ENCODE assay signal across 27 cellular contexts in the genomic region with DNA sequence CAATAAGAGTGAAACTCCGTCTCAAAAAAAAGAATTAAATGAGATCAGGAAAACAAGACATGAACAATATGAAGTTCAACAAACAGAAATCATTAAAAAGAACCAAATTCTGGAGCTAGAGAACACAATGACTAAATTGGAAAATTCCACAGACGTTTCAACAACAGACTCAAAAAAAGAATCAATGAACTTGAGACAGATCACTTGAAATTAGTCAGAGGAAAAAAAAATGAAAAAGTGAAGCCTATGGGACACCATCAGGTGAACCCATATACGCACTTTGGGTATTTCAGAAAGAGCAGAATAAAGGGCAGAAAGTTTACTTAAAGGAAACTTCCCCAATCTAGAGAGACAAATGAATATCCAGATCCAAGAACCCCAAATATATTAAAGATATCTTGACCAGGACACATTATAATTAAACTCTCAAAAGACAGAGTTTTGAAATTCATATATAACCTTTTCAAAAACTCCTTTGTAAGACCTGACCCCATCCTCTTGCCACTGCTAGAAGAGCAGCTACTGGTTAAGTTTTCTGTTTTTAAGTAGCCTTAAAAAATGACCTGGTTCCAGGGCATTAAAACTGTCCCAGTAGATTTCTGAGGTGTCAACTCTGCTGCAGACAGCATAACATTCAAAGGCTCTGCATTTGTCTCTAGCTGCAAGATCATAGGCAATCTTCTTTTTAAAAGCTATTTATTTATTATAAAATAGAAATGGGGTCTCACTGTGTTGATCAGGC. TPM values are rescaled to one million over a fixed set of nuclear protein-coding genes. Genes with fewer than 3 reads are reported as not detected.
A peak's percentile ranks its signal among the peaks of the same experiment; 100 is the strongest.
DNase-seq lines count a peak whose midpoint lies in the region; ATAC-seq, FAIRE-seq and TF ChIP-seq lines count a peak whose summit lies in the region.
"Had no signal": no experiment of that assay in that cellular context is flagged by ENCODE, and none has a peak within 500 bp of the region (broad histone marks: within the 10 kb centered on the region; RNA-seq: fewer than 3 reads in every experiment).

No MANE protein-coding gene starts in this region.

- H3K56ac ChIP-seq in H1 (replicated peaks; ENCODE audit: insufficient read length, low read depth, low read length), result no peak overlapping the region

- no peak overlapping the region for H2AK5ac ChIP-seq in H1 (ENCODE audit: low read depth, low read length)

- no peak for FAIRE-seq in H1 (lab: Jason Lieb, UNC)
- FAIRE-seq: A204.1, islet of Langerhans had no signal

- H4K5ac ChIP-seq in H1 (ENCODE audit: insufficient read length, low read depth, low read length), result no peak overlapping the region

- POLR2A ChIA-PET in activated CD4-positive, alpha-beta T cell treated with anti-CD3 and anti-CD28 coated beads for 36 hours (lab: Charles Lee), result interaction anchor here (0.7 to 2.5 kb wide), 2 partner anchors 10 to 679 kb away, joined by 3 to 13 read pairs; no protein-coding TSS in a partner anchor
- POLR2A ChIA-PET in A673 (lab: Charles Lee; ENCODE audit: low non-redundant PET), result no interaction called here
- POLR2A ChIA-PET in PC-9 (lab: Charles Lee; ENCODE audit: unreplicated experiment), result no interaction called here
- POLR2A ChIA-PET in H1 (lab: Charles Lee; ENCODE audit: partially characterized antibody), result interaction anchor here (0.5 to 51.1 kb wide), 10 partner anchors 4 to 708 kb away, joined by 3 to 1766 read pairs (median 4); partner anchors contain the start of genes MATR3 and PAIP2

- H4K8ac ChIP-seq in H1 (ENCODE audit: extremely low read depth, insufficient read depth, low read length), result no peak overlapping the region

- H4K20me1 ChIP-seq in PC-9 (ENCODE audit: insufficient read depth) (peaks cover 41% of the 10 kb centered on the region), H1 (replicated peaks in 1 of 2; ENCODE audit: control insufficient read depth in 1 of 2, insufficient read depth in 2 of 2, low read length in 2 of 2) (peaks cover 8 to 14% of the 10 kb centered on the region in 2 experiments)

- H3K27me3 ChIP-seq in A673 (replicated peaks; ENCODE audit: insufficient read depth, low read depth, low read length, poor library complexity) (no peaks in the 10 kb centered on the region), PC-9 (ENCODE audit: insufficient read depth, low read depth) (no peaks in the 10 kb centered on the region), H1 (replicated peaks in 1 of 4; ENCODE audit: control insufficient read depth in 3 of 4, extremely low read depth in 1 of 4, insufficient read depth in 3 of 4, low read length in 3 of 4) (no peaks in the 10 kb centered on the region)
- H3K27me3 ChIP-seq: brain microvascular endothelial cell, left lung, stomach, thyroid gland had no signal

- 86% methylated on average over 3 of the region's 3 CpGs; no CpG with 5 or more reads in 1 of the 2 experiments for WGBS in H1 (ENCODE audit: extremely low coverage in 1 of 2, insufficient coverage in 1 of 2, insufficient read length in 1 of 2, insufficient replicate concordance in 2 of 2, low coverage in 1 of 2, low lambda C conversion rate in 2 of 2, missing lambda C conversion rate in 1 of 2), 2 experiments

- ATAC-seq in activated CD4-positive, alpha-beta T cell treated with anti-CD3 and anti-CD28 coated beads for 36 hours, result no peak
- ATAC-seq: left lung, psoas muscle, SK-N-SH treated with all-trans-retinoic acid at 6 μM for 48 hours had no signal

- no peak overlapping the region for H3K4me3 Mint-ChIP-seq in activated CD4-positive, alpha-beta T cell treated with anti-CD3 and anti-CD28 coated beads for 36 hours
- H3K4me3 Mint-ChIP-seq: activated CD4-positive, alpha-beta T cell treated with anti-CD3 and anti-CD28 coated beads, Interleukin-2, amount 10 ng/mL, durations not matched to agents 24 days and 14 days; CD4-positive, alpha-beta memory T cell; naive B cell had no signal

- intact Hi-C loops in activated CD4-positive, alpha-beta T cell treated with anti-CD3 and anti-CD28 coated beads for 36 hours (cut with DNase I, micrococcal nuclease), result no loop called here
- intact Hi-C loops in A673 (cut with micrococcal nuclease; ENCODE audit: unreplicated experiment), result no loop called here
- intact Hi-C loops in PC-9 (cut with micrococcal nuclease; ENCODE audit: unreplicated experiment), result no loop called here

- TF ChIP-seq POLR2A in H1 (IDR thresholded peaks at IDR 0.05; ENCODE audit: control extremely low read depth in 1 of 2, low read depth in 2 of 2, low read length in 2 of 2), result peak in 1 of 2 experiments; percentile 70; a peak in 2 of 3 replicates

- H3K4me2 ChIP-seq in PC-9 (no peak overlapping the region), H1 (ENCODE audit: insufficient read depth in 1 of 2, low read depth in 2 of 2, low read length in 2 of 2) (no peak overlapping the region)

- H3K27ac Mint-ChIP-seq in activated CD4-positive, alpha-beta T cell treated with anti-CD3 and anti-CD28 coated beads for 36 hours, result peak overlapping the region; percentile 5
- H3K27ac Mint-ChIP-seq: activated CD4-positive, alpha-beta T cell treated with anti-CD3 and anti-CD28 coated beads, Interleukin-2, amount 10 ng/mL, durations not matched to agents 24 days and 14 days had no signal

- H3K9ac ChIP-seq in H1 (replicated peaks in 1 of 4; ENCODE audit: extremely low read depth in 1 of 4, low read depth in 3 of 4, low read length in 3 of 4), result no peak overlapping the region

- H3K23me2 ChIP-seq in H1 (ENCODE audit: low read depth, low read length), result no peaks in the 10 kb centered on the region

- TF ChIP-seq RAD21 in H1 (IDR thresholded peaks at IDR 0.05 in 1 of 2, conservative IDR thresholded peaks at IDR 0.05 in 1 of 2; ENCODE audit: low read depth in 2 of 2, low read length in 2 of 2), result no peak

- no peak for TF ChIP-seq EP300 in H1 (IDR thresholded peaks at IDR 0.05; ENCODE audit: borderline replicate concordance in 1 of 2, low read depth in 2 of 2, low read length in 2 of 2)

- no peaks in the 10 kb centered on the region for H3K9me2 ChIP-seq in PC-9 (ENCODE audit: insufficient read depth)

- H3K36me3 ChIP-seq in A673 (ENCODE audit: insufficient read depth, low read length, poor library complexity, severe bottlenecking) (peaks cover 60% of the 10 kb centered on the region), PC-9 (ENCODE audit: low read depth) (peaks cover 48% of the 10 kb centered on the region), H1 (ENCODE audit: control insufficient read depth in 2 of 4, insufficient read depth in 4 of 4, low read length in 3 of 4) (peaks cover 22 to 51% (median 41%) of the 10 kb centered on the region in 4 experiments)

- H3K4ac ChIP-seq in H1 (replicated peaks; ENCODE audit: insufficient read length, low read depth, low read length), result no peak overlapping the region

- H3K27me3 Mint-ChIP-seq in activated CD4-positive, alpha-beta T cell treated with anti-CD3 and anti-CD28 coated beads for 36 hours, result no peaks in the 10 kb centered on the region
- H3K27me3 Mint-ChIP-seq: activated CD4-positive, alpha-beta T cell treated with anti-CD3 and anti-CD28 coated beads, Interleukin-2, amount 10 ng/mL, durations not matched to agents 24 days and 14 days; CD4-positive, alpha-beta memory T cell; naive B cell had no signal

- peaks cover 82% of the 10 kb centered on the region for H3F3A ChIP-seq in PC-9 (ENCODE audit: insufficient read depth, low read depth)

- H3K4me3 ChIP-seq in A673 (ENCODE audit: low read depth, low read length, poor library complexity, severe bottlenecking) (no peak overlapping the region), PC-9 (no peak overlapping the region), H1 (ENCODE audit: extremely low read depth in 1 of 4, insufficient read depth in 2 of 4, low read depth in 3 of 4, low read length in 4 of 4) (no peak overlapping the region)
- H3K4me3 ChIP-seq: left lung, psoas muscle, stomach, thyroid gland had no signal

- BruUV-seq in A673 (replicated peaks; lab: Mats Ljungman, UMichigan), result no TSS peak
- BruUV-seq in PC-9 (replicated peaks; lab: Mats Ljungman, UMichigan), result no TSS peak

- H3K79me1 ChIP-seq in H1 (ENCODE audit: low read depth, low read length), result no peaks in the 10 kb centered on the region; the same call in 1 of the 2 replicates

- no peak overlapping the region for H3K14ac ChIP-seq in H1 (ENCODE audit: insufficient read length)

- no peaks in the 10 kb centered on the region for H3K9me3 ChIP-seq in A673 (ENCODE audit: low read depth, low read length, poor library complexity, severe bottlenecking)
- H3K9me3 ChIP-seq in PC-9 (ENCODE audit: insufficient read depth, low read depth), result no peaks in the 10 kb centered on the region
- H3K9me3 ChIP-seq in H1 (ENCODE audit: insufficient read depth in 2 of 2, low read depth in 1 of 2, low read length in 1 of 2), result no peaks in the 10 kb centered on the region
- H3K9me3 ChIP-seq: left lung, psoas muscle, stomach, thyroid gland had no signal

- H3K27ac ChIP-seq in A673 (ENCODE audit: low read depth, low read length, poor library complexity, severe bottlenecking) (peak overlapping the region; percentile 17), PC-9 (peak overlapping the region; percentile 21), H1 (ENCODE audit: low read depth, low read length) (no peak overlapping the region)
- H3K27ac ChIP-seq: brain microvascular endothelial cell, left lung, psoas muscle, stomach, thyroid gland, VCaP had no signal

- H2BK12ac ChIP-seq in H1 (ENCODE audit: low read depth, low read length), result no peak overlapping the region

- no peak overlapping the region for H4K91ac ChIP-seq in H1 (replicated peaks; ENCODE audit: insufficient read length, low read length)

- no peak overlapping the region for H3K18ac ChIP-seq in H1 (ENCODE audit: extremely low read depth, low read length)

- H2BK5ac ChIP-seq in H1 (ENCODE audit: low read depth, low read length), result no peak overlapping the region

- no peak overlapping the region for H2BK20ac ChIP-seq in H1 (ENCODE audit: low read length)

- no peak overlapping the region for H2BK120ac ChIP-seq in H1 (replicated peaks; ENCODE audit: low read depth, low read length)

- peaks cover 12% of the 10 kb centered on the region for H3K4me1 ChIP-seq in A673 (ENCODE audit: insufficient read depth, low read length, poor library complexity, severe bottlenecking)
- peaks cover 9% of the 10 kb centered on the region for H3K4me1 ChIP-seq in PC-9 (replicated peaks; ENCODE audit: insufficient read depth)
- no peaks in the 10 kb centered on the region for H3K4me1 ChIP-seq in H1 (replicated peaks in 1 of 4; ENCODE audit: control insufficient read depth in 3 of 4, insufficient read depth in 4 of 4, low read length in 3 of 4)
- H3K4me1 ChIP-seq: left lung, thyroid gland had no signal

- H3K9me3 Mint-ChIP-seq in activated CD4-positive, alpha-beta T cell treated with anti-CD3 and anti-CD28 coated beads for 36 hours (ENCODE audit: low read depth), result no peaks in the 10 kb centered on the region
- H3K9me3 Mint-ChIP-seq: CD4-positive, alpha-beta memory T cell; naive B cell had no signal

- CTCF ChIA-PET in activated CD4-positive, alpha-beta T cell treated with anti-CD3 and anti-CD28 coated beads for 36 hours (lab: Charles Lee), result interaction anchor here (0.6 to 1.4 kb wide), 2 partner anchors 10 to 387 kb away, joined by 3 to 4 read pairs; no protein-coding TSS in a partner anchor
- CTCF ChIA-PET in A673 (lab: Charles Lee), result no interaction called here
- CTCF ChIA-PET in PC-9 (lab: Charles Lee), result no interaction called here
- CTCF ChIA-PET in H1 (lab: Charles Lee; ENCODE audit: partially characterized antibody), result interaction anchor here (1.7 kb wide), 1 partner anchor 117 kb away, joined by 3 read pairs; no protein-coding TSS in a partner anchor

- DNase-seq in activated CD4-positive, alpha-beta T cell treated with anti-CD3 and anti-CD28 coated beads for 36 hours, result no peak
- DNase-seq in activated CD4-positive, alpha-beta T cell treated with anti-CD3 and anti-CD28 coated beads, Interleukin-2, amount 50 U/mL, for 4 hours, result no peak
- DNase-seq in A673 (ENCODE audit: low spot score) (no peak), PC-9 (no peak), H1 (ENCODE audit: low read depth in 1 of 2, low spot score in 2 of 2) (no peak), mesenteric fat pad (ENCODE audit: low spot score) (no peak), middle frontal gyrus (ENCODE audit: extremely low spot score, low spot score) (no peak), occipital lobe (lab: John Stamatoyannopoulos, UW) (no peak)
- DNase-seq: activated CD4-positive, alpha-beta T cell treated with anti-CD3 and anti-CD28 coated beads, Interleukin-2, amount 10 ng/mL, durations not matched to agents 24 days and 14 days; brain microvascular endothelial cell; CD4-positive, alpha-beta memory T cell; DMS153; IMR-90; left lung; naive B cell; NCI-H1092 treated with DMSO at 0.1 percent for 48 hours; NCI-H2029; NCI-H774; nucleus accumbens; OCI-M1; psoas muscle; stomach; thyroid gland had no signal

- H2BK15ac ChIP-seq in H1 (ENCODE audit: low read length), result no peak overlapping the region

- no peak overlapping the region for H3K23ac ChIP-seq in H1 (ENCODE audit: insufficient read length)

- TF ChIP-seq CTCF in A673 (conservative IDR thresholded peaks at IDR 0.05; ENCODE audit: low read depth, low read length), result no peak
- TF ChIP-seq CTCF in PC-9 (conservative IDR thresholded peaks at IDR 0.05), result no peak
- no peak for TF ChIP-seq CTCF in H1 (IDR thresholded peaks at IDR 0.05; ENCODE audit: control extremely low read depth in 1 of 3, insufficient read depth in 1 of 3, low read depth in 1 of 3, low read length in 3 of 3)

- H3K4me1 Mint-ChIP-seq in activated CD4-positive, alpha-beta T cell treated with anti-CD3 and anti-CD28 coated beads for 36 hours, result peaks cover 6% of the 10 kb centered on the region

- H3K36me3 Mint-ChIP-seq in activated CD4-positive, alpha-beta T cell treated with anti-CD3 and anti-CD28 coated beads for 36 hours (ENCODE audit: low read depth), result peaks cover 65% of the 10 kb centered on the region

- H2AFZ ChIP-seq in PC-9 (no peak overlapping the region), H1 (ENCODE audit: low read length) (no peak overlapping the region)

- H3K79me2 ChIP-seq in PC-9 (ENCODE audit: low read depth) (0 out of 2 replicates have a peak, but pooled peaks cover 17% of the 10 kb centered on the region), H1 (ENCODE audit: control insufficient read depth in 1 of 2, insufficient read depth in 2 of 2, low read length in 2 of 2) (no peaks in the 10 kb centered on the region)

RNA-seq across cellular contexts. Expression of gene MATR3, which starts 7.7 kb away (rescaled TPM):
- total RNA-seq in activated CD4-positive, alpha-beta T cell treated with anti-CD3 and anti-CD28 coated beads for 36 hours, result 100 to 1,000 TPM; 113 to 133 TPM
- total RNA-seq in A673 (2021), result 286 and 299 TPM in 2 replicates
- 129 and 145 TPM in 2 replicates for total RNA-seq in PC-9 (2021)
- total RNA-seq in H1 (2021; fragmentation: NEBNext Ultra II Directional; extraction: Animal tissue kit (Norgen Biotek cat#: 25700)), result 378 and 389 TPM in 2 replicates
- polyA plus RNA-seq in H1 (2011; rRNA removed), result 90.6 and 116 TPM in 2 replicates
- 114 TPM for polyA plus RNA-seq in H1 (2011; cell fraction: cytosol; rRNA removed)
- 147 TPM for polyA plus RNA-seq in H1 (2011; cell fraction: nucleus; rRNA removed)
- polyA plus RNA-seq in H1 (2012, experiment 1 of 2), result 195 to 447 TPM (median 235 TPM) in 4 replicates
- 18.5 TPM for polyA plus RNA-seq in H1 (2012, experiment 2 of 2)
- polyA plus RNA-seq in H1 (2013, experiment 1 of 2), result 192 TPM
- polyA plus RNA-seq in H1 (2013, experiment 2 of 2), result 184 TPM
- 458 and 712 TPM in 2 replicates for polyA minus RNA-seq in H1 (2011; rRNA and poly(A)+ RNA removed)
- polyA minus RNA-seq in H1 (2011; cell fraction: cytosol; rRNA and poly(A)+ RNA removed), result 183 TPM
- 431 TPM for polyA minus RNA-seq in H1 (2011; cell fraction: nucleus; rRNA and poly(A)+ RNA removed)
- total RNA-seq in mesenteric fat pad, result 115 TPM
- total RNA-seq in occipital lobe, result 769 TPM

RNA-seq across cellular contexts. Expression of gene PAIP2, which starts 55.8 kb away (rescaled TPM):
- total RNA-seq in activated CD4-positive, alpha-beta T cell treated with anti-CD3 and anti-CD28 coated beads for 36 hours, result 100 to 1,000 TPM; 101 to 126 TPM
- total RNA-seq in A673 (2021), result 95.0 and 108 TPM in 2 replicates
- total RNA-seq in PC-9 (2021), result 79.4 and 90.5 TPM in 2 replicates
- total RNA-seq in H1 (2021; fragmentation: NEBNext Ultra II Directional; extraction: Animal tissue kit (Norgen Biotek cat#: 25700)), result 157 and 162 TPM in 2 replicates
- polyA plus RNA-seq in H1 (2011; rRNA removed), result 68.8 and 87.6 TPM in 2 replicates
- polyA plus RNA-seq in H1 (2011; cell fraction: cytosol; rRNA removed), result 136 TPM
- polyA plus RNA-seq in H1 (2011; cell fraction: nucleus; rRNA removed), result 27.6 TPM
- 124 to 174 TPM (median 156 TPM) in 4 replicates for polyA plus RNA-seq in H1 (2012, experiment 1 of 2)
- polyA plus RNA-seq in H1 (2012, experiment 2 of 2), result 26.4 TPM
- polyA plus RNA-seq in H1 (2013, experiment 1 of 2), result 144 TPM
- 149 TPM for polyA plus RNA-seq in H1 (2013, experiment 2 of 2)
- polyA minus RNA-seq in H1 (2011; rRNA and poly(A)+ RNA removed), result 38.5 and 41.9 TPM in 2 replicates
- 72.4 TPM for polyA minus RNA-seq in H1 (2011; cell fraction: cytosol; rRNA and poly(A)+ RNA removed)
- 45.9 TPM for polyA minus RNA-seq in H1 (2011; cell fraction: nucleus; rRNA and poly(A)+ RNA removed)
- 79.3 TPM for total RNA-seq in mesenteric fat pad
- total RNA-seq in occipital lobe, result 111 TPM

Comparison
In these comparisons a context has a peak if more than half of its experiments do, and no peak if none do; other contexts are left out.
1. CTCF ChIA-PET loops: an anchor here in activated CD4-positive, alpha-beta T cell treated with anti-CD3 and anti-CD28 coated beads for 36 hours (0.6 to 1.4 kb wide) and H1 (1.7 kb wide); none called in A673 and PC-9.
2. POLR2A ChIA-PET loops: an anchor here in activated CD4-positive, alpha-beta T cell treated with anti-CD3 and anti-CD28 coated beads for 36 hours (0.7 to 2.5 kb wide) and H1 (0.5 to 51.1 kb wide); none called in A673 and PC-9.